In genomic region chr10:31936933-31937332, GRCh38 we compare ENCODE assay signal across 19 cellular contexts. TPM values are rescaled to one million over a fixed set of nuclear protein-coding genes. Genes with fewer than 3 reads are reported as not detected.
DNase-seq lines count a peak whose midpoint lies in the region; ATAC-seq, FAIRE-seq and TF ChIP-seq lines count a peak whose summit lies in the region.
"Had no signal": no experiment of that assay in that cellular context is flagged by ENCODE, and none has a peak within 500 bp of the region (broad histone marks: within the 10 kb centered on the region; RNA-seq: fewer than 3 reads in every experiment).

No MANE protein-coding gene starts in this region.

- H3K9me3 Mint-ChIP-seq in nephron progenitor cell (no peaks in the 10 kb centered on the region), chondrocyte (ENCODE audit: low read depth) (no peaks in the 10 kb centered on the region)
- H3K9me3 Mint-ChIP-seq: activated T-helper 17 cell treated with anti-CD3 and anti-CD28 coated beads, Interleukin-2, amount 50 U/mL, for 72 hours; H9; IgD-negative memory B cell; neural progenitor cell; stimulated activated naive B cell treated with anti-CD40 and anti-IgM and Interleukin-4, amounts not matched to agents 10 μg/mL and 1 μg/mL and 100 μg/mL, for 72 hours had no signal

- H4K20me1 ChIP-seq in GM23248 (ENCODE audit: insufficient read depth), result no peaks in the 10 kb centered on the region
- H4K20me1 ChIP-seq: BLaER1 had no signal

- no peaks in the 10 kb centered on the region for H3K36me3 Mint-ChIP-seq in nephron progenitor cell (ENCODE audit: low read depth)
- H3K36me3 Mint-ChIP-seq in chondrocyte (ENCODE audit: low read depth), result no peaks in the 10 kb centered on the region
- H3K36me3 Mint-ChIP-seq: IgD-negative memory B cell; neural progenitor cell; stimulated activated naive B cell treated with anti-CD40 and anti-IgM and Interleukin-4, amounts not matched to agents 10 μg/mL and 1 μg/mL and 100 μg/mL, for 72 hours had no signal

- no peaks in the 10 kb centered on the region for H3K9me2 ChIP-seq in GM23248 (ENCODE audit: insufficient read depth)

- H3K4me1 ChIP-seq in GM23248 (ENCODE audit: insufficient read depth), result peaks cover 42% of the 10 kb centered on the region
- peaks cover 21 to 42% (median 31%) of the 10 kb centered on the region in 3 donors for H3K4me1 ChIP-seq in pancreas
- peaks cover 8 to 20% of the 10 kb centered on the region in 2 donors for H3K4me1 ChIP-seq in adrenal gland (replicated peaks in 1 of 2)
- H3K4me1 ChIP-seq: BLaER1, neural progenitor cell had no signal

- no peaks in the 10 kb centered on the region for H3K9me3 ChIP-seq in GM23248 (ENCODE audit: low read depth)
- no peaks in the 10 kb centered on the region for H3K9me3 ChIP-seq in pancreas
- H3K9me3 ChIP-seq in adrenal gland (replicated peaks in 1 of 3), result no peaks in the 10 kb centered on the region
- H3K9me3 ChIP-seq: BLaER1 had no signal

- H3K27ac Mint-ChIP-seq in nephron progenitor cell (no peak overlapping the region), chondrocyte (ENCODE audit: unreplicated experiment) (no peak overlapping the region)
- H3K27ac Mint-ChIP-seq: activated T-helper 17 cell treated with anti-CD3 and anti-CD28 coated beads, Interleukin-2, amount 50 U/mL, for 72 hours; H9; IgD-negative memory B cell; neural progenitor cell; stimulated activated naive B cell treated with anti-CD40 and anti-IgM and Interleukin-4, amounts not matched to agents 10 μg/mL and 1 μg/mL and 100 μg/mL, for 72 hours had no signal

- in situ Hi-C loops in GM23248 (cut with MboI), result no loop called here

- 20 to 21% methylated on average over 5 of the region's 5 CpGs for WGBS in GM23248 (ENCODE audit: low coverage in 1 of 2, low lambda C conversion rate in 2 of 2, missing lambda C conversion rate in 2 of 2), 2 experiments
- 31% methylated on average over 5 of the region's 5 CpGs for WGBS in pancreas, 2 donors
- WGBS in adrenal gland, 4 donors, result 61 to 68% (median 64%) methylated on average over 5 of the region's 5 CpGs

- H3K4me3 Mint-ChIP-seq in nephron progenitor cell, result no peak overlapping the region
- H3K4me3 Mint-ChIP-seq in chondrocyte (ENCODE audit: unreplicated experiment), result no peak overlapping the region
- H3K4me3 Mint-ChIP-seq: activated T-helper 17 cell treated with anti-CD3 and anti-CD28 coated beads, Interleukin-2, amount 50 U/mL, for 72 hours; H9; IgD-negative memory B cell; neural progenitor cell; stimulated activated naive B cell treated with anti-CD40 and anti-IgM and Interleukin-4, amounts not matched to agents 10 μg/mL and 1 μg/mL and 100 μg/mL, for 72 hours had no signal

- H3K4me2 ChIP-seq in GM23248 (ENCODE audit: unreplicated experiment), result peak overlapping the region; percentile 91
- H3K4me2 ChIP-seq: BLaER1, neural progenitor cell had no signal

- H3K4me3 ChIP-seq in GM23248 (peak overlapping the region; percentile 67), epithelial cell of esophagus (ENCODE audit: low read length) (no peak overlapping the region), pancreas (no peak overlapping the region), adrenal gland (no peak overlapping the region)
- H3K4me3 ChIP-seq: BLaER1, lung, neural progenitor cell had no signal

- H3K9ac ChIP-seq in GM23248, result peak overlapping the region; percentile 82
- H3K9ac ChIP-seq: BLaER1, neural progenitor cell had no signal

- peak overlapping the region; percentile 94 for H2AFZ ChIP-seq in GM23248
- H2AFZ ChIP-seq: neural progenitor cell had no signal

- H3K4me1 Mint-ChIP-seq in nephron progenitor cell (peaks cover 23% of the 10 kb centered on the region), chondrocyte (ENCODE audit: low read depth) (peaks cover 20% of the 10 kb centered on the region)

- peak in 2 of 4 donors; percentile 39 to 65 for ATAC-seq in pancreas
- no peak for ATAC-seq in GM19463 (IDR thresholded peaks at IDR 0.05; ENCODE audit: unreplicated experiment)
- ATAC-seq: activated T-helper 17 cell treated with anti-CD3 and anti-CD28 coated beads, Interleukin-2, amount 50 U/mL, for 72 hours; stimulated activated naive B cell treated with anti-CD40 and anti-IgM and Interleukin-4, amounts not matched to agents 10 μg/mL and 1 μg/mL and 100 μg/mL, for 72 hours had no signal

- peak overlapping the region; percentile 65 for H3K27ac ChIP-seq in GM23248
- H3K27ac ChIP-seq in pancreas, result peak overlapping the region in 1 of 4 donors; percentile 9
- no peak overlapping the region for H3K27ac ChIP-seq in adrenal gland
- H3K27ac ChIP-seq: BLaER1, neural progenitor cell had no signal

- peaks cover 6% of the 10 kb centered on the region for H3K79me2 ChIP-seq in GM23248 (ENCODE audit: insufficient read depth)

- peak; percentile 59 for DNase-seq in GM23248
- DNase-seq in NCI-H526 treated with DMSO at 0.1 percent for 48 hours (lab: John Stamatoyannopoulos, UW), result peak; percentile 25
- peak; percentile 87 for DNase-seq in epithelial cell of esophagus (ENCODE audit: low read depth)
- no peak for DNase-seq in pancreas
- no peak for DNase-seq in nephron progenitor cell
- DNase-seq in chondrocyte (ENCODE audit: low spot score), result no peak
- DNase-seq in adrenal gland, result no peak
- DNase-seq: activated CD8-positive, alpha-beta memory T cell treated with anti-CD3 and anti-CD28 coated beads for 24 hours; cortex of kidney; DMS79 treated with DMSO at 0.1 percent for 48 hours; H9; NCI-H1417; stimulated activated naive B cell treated with anti-CD40 and anti-IgM and Interleukin-4, amounts not matched to agents 10 μg/mL and 1 μg/mL and 100 μg/mL, for 72 hours had no signal

- peak; percentile 26 for FAIRE-seq in pancreas (lab: Jason Lieb, UNC)

- no peak for TF ChIP-seq CTCF in epithelial cell of esophagus (IDR thresholded peaks at IDR 0.05; ENCODE audit: insufficient read depth, low read depth, low read length, missing control alignments)
- no peak for TF ChIP-seq CTCF in pancreas (IDR thresholded peaks at IDR 0.05)
- no peak for TF ChIP-seq CTCF in nephron progenitor cell (IDR thresholded peaks at IDR 0.05)
- no peak for TF ChIP-seq CTCF in chondrocyte (IDR thresholded peaks at IDR 0.05)
- no peak for TF ChIP-seq CTCF in adrenal gland (IDR thresholded peaks at IDR 0.05)

- no peaks in the 10 kb centered on the region for H3K27me3 ChIP-seq in GM23248 (replicated peaks; ENCODE audit: insufficient read depth)
- H3K27me3 ChIP-seq in pancreas, result no peaks in the 10 kb centered on the region
- H3K27me3 ChIP-seq in adrenal gland, result no peaks in the 10 kb centered on the region
- H3K27me3 ChIP-seq: BLaER1, neural progenitor cell had no signal

- peaks cover 21% of the 10 kb centered on the region for H3F3A ChIP-seq in GM23248 (ENCODE audit: insufficient read depth)

- H3K36me3 ChIP-seq in GM23248 (ENCODE audit: low read depth) (no peaks in the 10 kb centered on the region), pancreas (no peaks in the 10 kb centered on the region), adrenal gland (replicated peaks in 1 of 2) (no peaks in the 10 kb centered on the region)
- H3K36me3 ChIP-seq: BLaER1, neural progenitor cell had no signal

- TF ChIP-seq POLR2A in adrenal gland (IDR thresholded peaks at IDR 0.05), result no peak

- intact Hi-C loops in pancreas (cut with DNase I) (no loop called here), adrenal gland (cut with DNase I) (no loop called here)

- H3K27me3 Mint-ChIP-seq in nephron progenitor cell (ENCODE audit: low read depth, poor library complexity) (no peaks in the 10 kb centered on the region), chondrocyte (ENCODE audit: low read depth) (no peaks in the 10 kb centered on the region)
- H3K27me3 Mint-ChIP-seq: activated T-helper 17 cell treated with anti-CD3 and anti-CD28 coated beads, Interleukin-2, amount 50 U/mL, for 72 hours; stimulated activated naive B cell treated with anti-CD40 and anti-IgM and Interleukin-4, amounts not matched to agents 10 μg/mL and 1 μg/mL and 100 μg/mL, for 72 hours had no signal

RNA-seq across cellular contexts. Expression of gene ARHGAP12, which starts 8.3 kb away (rescaled TPM):
- total RNA-seq in GM23248 (2014; rRNA removed; shearing (Covaris generic)), result 43.3 and 47.3 TPM in 2 replicates
- polyA plus RNA-seq in GM23248 (2016; fragmentation: Nextera tagmentation; extraction: Ambion mirVana) (20.1 and 20.3 TPM in 2 replicates), pancreas (10 to 100 TPM; 24.7 to 30.1 TPM), adrenal gland (10 to 100 TPM; 33.4 to 45.7 (median 43.3) TPM)
- total RNA-seq in pancreas (10 to 100 TPM; 16.3 to 27.0 (median 21.3) TPM), chondrocyte (16.5 to 18.1 TPM (median 16.7 TPM) in 3 replicates), adrenal gland (10 to 100 TPM; 26.7 to 47.1 (median 31.0) TPM)

Comparison
In these comparisons a context has a peak if more than half of its experiments do, and no peak if none do; other contexts are left out.
1. DNase-seq: peak in GM23248 (single experiment), NCI-H526 treated with DMSO at 0.1 percent for 48 hours (single experiment) and epithelial cell of esophagus (single experiment); none in pancreas (0 of 6), nephron progenitor cell (single experiment), chondrocyte (single experiment) and adrenal gland (0 of 7).